Comparison of ENCODE assay signal across 1 cellular context in the genomic region with DNA sequence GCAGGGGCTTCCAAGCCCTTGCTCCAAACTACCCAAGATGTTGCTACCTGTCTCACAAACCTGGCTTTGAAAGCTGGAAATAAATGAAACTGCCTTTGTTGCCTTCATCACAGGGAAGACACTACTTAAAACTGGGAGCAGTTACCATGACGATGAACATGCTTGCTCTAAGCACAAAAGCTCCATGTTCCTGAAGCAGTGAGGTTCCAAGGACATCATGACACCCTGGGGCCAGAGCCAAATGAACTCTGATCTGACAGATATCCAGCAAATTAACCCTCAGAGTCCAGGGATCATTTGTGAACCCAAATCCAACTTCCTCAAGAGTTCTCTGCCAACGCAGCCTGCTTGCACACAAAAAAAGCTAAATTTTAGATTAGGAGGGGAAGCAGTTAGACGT.
TF ChIP-seq lines count a peak whose summit lies in the region.

No MANE protein-coding gene starts in this region.

TF ChIP-seq in HepG2, 621 proteins besides CTCF, POLR2A, EP300 and RAD21 (continued from another document):
- TF ChIP-seq, protein P1, sequence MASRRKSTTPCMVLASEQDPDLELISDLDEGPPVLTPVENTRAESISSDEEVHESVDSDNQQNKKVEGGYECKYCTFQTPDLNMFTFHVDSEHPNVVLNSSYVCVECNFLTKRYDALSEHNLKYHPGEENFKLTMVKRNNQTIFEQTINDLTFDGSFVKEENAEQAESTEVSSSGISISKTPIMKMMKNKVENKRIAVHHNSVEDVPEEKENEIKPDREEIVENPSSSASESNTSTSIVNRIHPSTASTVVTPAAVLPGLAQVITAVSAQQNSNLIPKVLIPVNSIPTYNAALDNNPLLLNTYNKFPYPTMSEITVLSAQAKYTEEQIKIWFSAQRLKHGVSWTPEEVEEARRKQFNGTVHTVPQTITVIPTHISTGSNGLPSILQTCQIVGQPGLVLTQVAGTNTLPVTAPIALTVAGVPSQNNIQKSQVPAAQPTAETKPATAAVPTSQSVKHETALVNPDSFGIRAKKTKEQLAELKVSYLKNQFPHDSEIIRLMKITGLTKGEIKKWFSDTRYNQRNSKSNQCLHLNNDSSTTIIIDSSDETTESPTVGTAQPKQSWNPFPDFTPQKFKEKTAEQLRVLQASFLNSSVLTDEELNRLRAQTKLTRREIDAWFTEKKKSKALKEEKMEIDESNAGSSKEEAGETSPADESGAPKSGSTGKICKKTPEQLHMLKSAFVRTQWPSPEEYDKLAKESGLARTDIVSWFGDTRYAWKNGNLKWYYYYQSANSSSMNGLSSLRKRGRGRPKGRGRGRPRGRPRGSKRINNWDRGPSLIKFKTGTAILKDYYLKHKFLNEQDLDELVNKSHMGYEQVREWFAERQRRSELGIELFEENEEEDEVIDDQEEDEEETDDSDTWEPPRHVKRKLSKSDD (CRISPR knock-in tag; IDR thresholded peaks at IDR 0.05; ENCODE audit: low read depth), result no peak
- no peak for TF ChIP-seq NFYC (CRISPR knock-in tag; IDR thresholded peaks at IDR 0.05)
- TF ChIP-seq MBNL3 (CRISPR knock-in tag; conservative IDR thresholded peaks at IDR 0.05), result no peak
- TF ChIP-seq ARNT2 (CRISPR knock-in tag; IDR thresholded peaks at IDR 0.05; ENCODE audit: low read depth), result peak; percentile 38; the same call in 1 of the 2 replicates
- no peak for TF ChIP-seq ZZZ3 (CRISPR knock-in tag; IDR thresholded peaks at IDR 0.05; ENCODE audit: borderline replicate concordance)
- TF ChIP-seq, protein P2, sequence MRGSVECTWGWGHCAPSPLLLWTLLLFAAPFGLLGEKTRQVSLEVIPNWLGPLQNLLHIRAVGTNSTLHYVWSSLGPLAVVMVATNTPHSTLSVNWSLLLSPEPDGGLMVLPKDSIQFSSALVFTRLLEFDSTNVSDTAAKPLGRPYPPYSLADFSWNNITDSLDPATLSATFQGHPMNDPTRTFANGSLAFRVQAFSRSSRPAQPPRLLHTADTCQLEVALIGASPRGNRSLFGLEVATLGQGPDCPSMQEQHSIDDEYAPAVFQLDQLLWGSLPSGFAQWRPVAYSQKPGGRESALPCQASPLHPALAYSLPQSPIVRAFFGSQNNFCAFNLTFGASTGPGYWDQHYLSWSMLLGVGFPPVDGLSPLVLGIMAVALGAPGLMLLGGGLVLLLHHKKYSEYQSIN (CRISPR knock-in tag; IDR thresholded peaks at IDR 0.05; ENCODE audit: borderline replicate concordance), result no peak
- TF ChIP-seq RFX3 (CRISPR knock-in tag; IDR thresholded peaks at IDR 0.05), result peak; percentile 70
- TF ChIP-seq PHF5A (CRISPR knock-in tag; IDR thresholded peaks at IDR 0.05; ENCODE audit: low read depth, unreplicated experiment), result no peak
- TF ChIP-seq ZNF225 (CRISPR knock-in tag; IDR thresholded peaks at IDR 0.05), result no peak
- TF ChIP-seq ZNF550 (CRISPR knock-in tag; IDR thresholded peaks at IDR 0.05; ENCODE audit: borderline replicate concordance), result no peak
- TF ChIP-seq, protein P3, sequence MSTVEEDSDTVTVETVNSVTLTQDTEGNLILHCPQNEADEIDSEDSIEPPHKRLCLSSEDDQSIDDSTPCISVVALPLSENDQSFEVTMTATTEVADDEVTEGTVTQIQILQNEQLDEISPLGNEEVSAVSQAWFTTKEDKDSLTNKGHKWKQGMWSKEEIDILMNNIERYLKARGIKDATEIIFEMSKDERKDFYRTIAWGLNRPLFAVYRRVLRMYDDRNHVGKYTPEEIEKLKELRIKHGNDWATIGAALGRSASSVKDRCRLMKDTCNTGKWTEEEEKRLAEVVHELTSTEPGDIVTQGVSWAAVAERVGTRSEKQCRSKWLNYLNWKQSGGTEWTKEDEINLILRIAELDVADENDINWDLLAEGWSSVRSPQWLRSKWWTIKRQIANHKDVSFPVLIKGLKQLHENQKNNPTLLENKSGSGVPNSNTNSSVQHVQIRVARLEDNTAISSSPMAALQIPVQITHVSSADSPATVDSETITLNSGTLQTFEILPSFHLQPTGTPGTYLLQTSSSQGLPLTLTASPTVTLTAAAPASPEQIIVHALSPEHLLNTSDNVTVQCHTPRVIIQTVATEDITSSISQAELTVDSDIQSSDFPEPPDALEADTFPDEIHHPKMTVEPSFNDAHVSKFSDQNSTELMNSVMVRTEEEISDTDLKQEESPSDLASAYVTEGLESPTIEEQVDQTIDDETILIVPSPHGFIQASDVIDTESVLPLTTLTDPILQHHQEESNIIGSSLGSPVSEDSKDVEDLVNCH (CRISPR knock-in tag; IDR thresholded peaks at IDR 0.05), result no peak
- TF ChIP-seq TBP (CRISPR knock-in tag; IDR thresholded peaks at IDR 0.05), result no peak
- no peak for TF ChIP-seq PRPF4 (IDR thresholded peaks at IDR 0.05; ENCODE audit: low read depth, low read length, poor library complexity, severe bottlenecking)
- no peak for TF ChIP-seq KDM5A (IDR thresholded peaks at IDR 0.05; ENCODE audit: borderline replicate concordance, low read length)
- no peak for TF ChIP-seq FOXK1 (CRISPR knock-in tag; IDR thresholded peaks at IDR 0.05; ENCODE audit: borderline replicate concordance, low read depth)
- TF ChIP-seq ZNF460 (CRISPR knock-in tag; IDR thresholded peaks at IDR 0.05; ENCODE audit: borderline replicate concordance), result no peak
- no peak for TF ChIP-seq KLF16 (CRISPR knock-in tag; IDR thresholded peaks at IDR 0.05)
- TF ChIP-seq, protein P4, sequence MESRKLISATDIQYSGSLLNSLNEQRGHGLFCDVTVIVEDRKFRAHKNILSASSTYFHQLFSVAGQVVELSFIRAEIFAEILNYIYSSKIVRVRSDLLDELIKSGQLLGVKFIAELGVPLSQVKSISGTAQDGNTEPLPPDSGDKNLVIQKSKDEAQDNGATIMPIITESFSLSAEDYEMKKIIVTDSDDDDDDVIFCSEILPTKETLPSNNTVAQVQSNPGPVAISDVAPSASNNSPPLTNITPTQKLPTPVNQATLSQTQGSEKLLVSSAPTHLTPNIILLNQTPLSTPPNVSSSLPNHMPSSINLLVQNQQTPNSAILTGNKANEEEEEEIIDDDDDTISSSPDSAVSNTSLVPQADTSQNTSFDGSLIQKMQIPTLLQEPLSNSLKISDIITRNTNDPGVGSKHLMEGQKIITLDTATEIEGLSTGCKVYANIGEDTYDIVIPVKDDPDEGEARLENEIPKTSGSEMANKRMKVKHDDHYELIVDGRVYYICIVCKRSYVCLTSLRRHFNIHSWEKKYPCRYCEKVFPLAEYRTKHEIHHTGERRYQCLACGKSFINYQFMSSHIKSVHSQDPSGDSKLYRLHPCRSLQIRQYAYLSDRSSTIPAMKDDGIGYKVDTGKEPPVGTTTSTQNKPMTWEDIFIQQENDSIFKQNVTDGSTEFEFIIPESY (CRISPR knock-in tag; IDR thresholded peaks at IDR 0.05), result no peak
- TF ChIP-seq, protein P5, sequence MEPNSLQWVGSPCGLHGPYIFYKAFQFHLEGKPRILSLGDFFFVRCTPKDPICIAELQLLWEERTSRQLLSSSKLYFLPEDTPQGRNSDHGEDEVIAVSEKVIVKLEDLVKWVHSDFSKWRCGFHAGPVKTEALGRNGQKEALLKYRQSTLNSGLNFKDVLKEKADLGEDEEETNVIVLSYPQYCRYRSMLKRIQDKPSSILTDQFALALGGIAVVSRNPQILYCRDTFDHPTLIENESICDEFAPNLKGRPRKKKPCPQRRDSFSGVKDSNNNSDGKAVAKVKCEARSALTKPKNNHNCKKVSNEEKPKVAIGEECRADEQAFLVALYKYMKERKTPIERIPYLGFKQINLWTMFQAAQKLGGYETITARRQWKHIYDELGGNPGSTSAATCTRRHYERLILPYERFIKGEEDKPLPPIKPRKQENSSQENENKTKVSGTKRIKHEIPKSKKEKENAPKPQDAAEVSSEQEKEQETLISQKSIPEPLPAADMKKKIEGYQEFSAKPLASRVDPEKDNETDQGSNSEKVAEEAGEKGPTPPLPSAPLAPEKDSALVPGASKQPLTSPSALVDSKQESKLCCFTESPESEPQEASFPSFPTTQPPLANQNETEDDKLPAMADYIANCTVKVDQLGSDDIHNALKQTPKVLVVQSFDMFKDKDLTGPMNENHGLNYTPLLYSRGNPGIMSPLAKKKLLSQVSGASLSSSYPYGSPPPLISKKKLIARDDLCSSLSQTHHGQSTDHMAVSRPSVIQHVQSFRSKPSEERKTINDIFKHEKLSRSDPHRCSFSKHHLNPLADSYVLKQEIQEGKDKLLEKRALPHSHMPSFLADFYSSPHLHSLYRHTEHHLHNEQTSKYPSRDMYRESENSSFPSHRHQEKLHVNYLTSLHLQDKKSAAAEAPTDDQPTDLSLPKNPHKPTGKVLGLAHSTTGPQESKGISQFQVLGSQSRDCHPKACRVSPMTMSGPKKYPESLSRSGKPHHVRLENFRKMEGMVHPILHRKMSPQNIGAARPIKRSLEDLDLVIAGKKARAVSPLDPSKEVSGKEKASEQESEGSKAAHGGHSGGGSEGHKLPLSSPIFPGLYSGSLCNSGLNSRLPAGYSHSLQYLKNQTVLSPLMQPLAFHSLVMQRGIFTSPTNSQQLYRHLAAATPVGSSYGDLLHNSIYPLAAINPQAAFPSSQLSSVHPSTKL (CRISPR knock-in tag; IDR thresholded peaks at IDR 0.05), result 0 out of 2 replicates have a peak, but pooled peaks have one; percentile 10
- TF ChIP-seq ZNF33B (CRISPR knock-in tag; IDR thresholded peaks at IDR 0.05), result no peak
- TF ChIP-seq CAMTA2 (CRISPR knock-in tag; IDR thresholded peaks at IDR 0.05; ENCODE audit: borderline replicate concordance), result no peak
- no peak for TF ChIP-seq ZNF256 (CRISPR knock-in tag; conservative IDR thresholded peaks at IDR 0.05)
- 0 out of 2 replicates have a peak, but pooled peaks have one; percentile 13 for TF ChIP-seq SAP130 (CRISPR knock-in tag; IDR thresholded peaks at IDR 0.05; ENCODE audit: low read depth)
- TF ChIP-seq, protein P6, sequence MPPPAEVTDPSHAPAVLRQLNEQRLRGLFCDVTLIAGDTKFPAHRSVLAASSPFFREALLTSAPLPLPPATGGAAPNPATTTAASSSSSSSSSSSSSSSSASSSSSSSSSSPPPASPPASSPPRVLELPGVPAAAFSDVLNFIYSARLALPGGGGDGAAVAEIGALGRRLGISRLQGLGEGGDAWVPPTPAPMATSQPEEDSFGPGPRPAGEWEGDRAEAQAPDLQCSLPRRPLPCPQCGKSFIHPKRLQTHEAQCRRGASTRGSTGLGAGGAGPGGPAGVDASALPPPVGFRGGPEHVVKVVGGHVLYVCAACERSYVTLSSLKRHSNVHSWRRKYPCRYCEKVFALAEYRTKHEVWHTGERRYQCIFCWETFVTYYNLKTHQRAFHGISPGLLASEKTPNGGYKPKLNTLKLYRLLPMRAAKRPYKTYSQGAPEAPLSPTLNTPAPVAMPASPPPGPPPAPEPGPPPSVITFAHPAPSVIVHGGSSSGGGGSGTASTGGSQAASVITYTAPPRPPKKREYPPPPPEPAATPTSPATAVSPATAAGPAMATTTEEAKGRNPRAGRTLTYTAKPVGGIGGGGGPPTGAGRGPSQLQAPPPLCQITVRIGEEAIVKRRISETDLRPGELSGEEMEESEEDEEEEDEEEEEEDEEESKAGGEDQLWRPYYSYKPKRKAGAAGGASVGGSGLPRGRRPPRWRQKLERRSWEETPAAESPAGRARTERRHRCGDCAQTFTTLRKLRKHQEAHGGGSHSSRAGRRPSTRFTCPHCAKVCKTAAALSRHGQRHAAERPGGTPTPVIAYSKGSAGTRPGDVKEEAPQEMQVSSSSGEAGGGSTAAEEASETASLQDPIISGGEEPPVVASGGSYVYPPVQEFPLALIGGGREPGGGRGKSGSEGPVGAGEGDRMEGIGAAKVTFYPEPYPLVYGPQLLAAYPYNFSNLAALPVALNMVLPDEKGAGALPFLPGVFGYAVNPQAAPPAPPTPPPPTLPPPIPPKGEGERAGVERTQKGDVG (CRISPR knock-in tag; IDR thresholded peaks at IDR 0.05; ENCODE audit: borderline replicate concordance), result no peak
- peak; percentile 21; the same call in 1 of the 2 replicates for TF ChIP-seq GATAD2A (CRISPR knock-in tag; IDR thresholded peaks at IDR 0.05)
- no peak for TF ChIP-seq JUND (CRISPR knock-in tag; IDR thresholded peaks at IDR 0.05)
- TF ChIP-seq ZFY (CRISPR knock-in tag; IDR thresholded peaks at IDR 0.05), result peak; percentile 34
- TF ChIP-seq ZFP82 (CRISPR knock-in tag; IDR thresholded peaks at IDR 0.05; ENCODE audit: borderline replicate concordance), result no peak
